ENCODE assay signal across 21 cellular contexts in the genomic region with DNA sequence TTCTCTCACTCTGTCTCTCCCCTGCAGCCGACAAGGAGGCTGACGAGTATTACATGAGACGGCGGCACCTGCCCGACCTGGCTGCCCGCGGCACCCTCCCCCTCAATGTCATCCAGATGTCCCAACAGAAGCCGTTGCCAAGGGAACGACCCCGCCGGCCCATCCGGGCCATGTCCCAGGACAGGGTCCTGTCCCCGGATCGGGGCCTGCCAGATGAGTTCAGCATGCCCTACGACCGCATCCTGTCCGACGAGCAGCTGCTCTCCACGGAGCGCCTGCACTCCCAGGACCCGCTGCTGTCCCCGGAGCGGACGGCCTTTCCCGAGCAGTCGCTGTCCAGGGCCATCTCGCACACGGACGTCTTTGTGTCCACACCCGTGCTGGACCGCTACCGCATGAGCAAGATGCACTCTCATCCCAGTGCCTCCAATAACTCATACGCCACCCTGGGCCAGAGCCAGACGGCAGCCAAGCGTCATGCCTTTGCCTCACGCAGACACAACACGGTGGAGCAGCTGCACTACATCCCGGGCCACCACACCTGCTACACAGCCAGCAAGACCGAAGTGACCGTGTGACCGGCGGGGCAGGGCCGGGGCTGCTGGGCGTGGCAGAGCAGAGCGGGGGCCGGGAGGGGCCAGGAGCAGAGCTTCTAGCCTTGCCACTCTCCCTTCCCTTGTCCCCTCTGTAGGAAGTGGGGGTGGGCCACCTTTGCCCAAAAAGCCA. TPM values are rescaled to one million over a fixed set of nuclear protein-coding genes. Genes with fewer than 3 reads are reported as not detected.
A peak's percentile ranks its signal among the peaks of the same experiment; 100 is the strongest.
DNase-seq lines count a peak whose midpoint lies in the region; ATAC-seq, FAIRE-seq and TF ChIP-seq lines count a peak whose summit lies in the region.
"Had no signal": no experiment of that assay in that cellular context is flagged by ENCODE, and none has a peak within 500 bp of the region (broad histone marks: within the 10 kb centered on the region; RNA-seq: fewer than 3 reads in every experiment).

No MANE protein-coding gene starts in this region.

- H3K9me3 ChIP-seq in lower lobe of right lung, result no peaks in the 10 kb centered on the region
- H3K9me3 ChIP-seq: A549 had no signal

- no peak for FAIRE-seq in urothelium cell line (lab: Jason Lieb, UNC)
- FAIRE-seq: A549, GM12878 had no signal

- H3K36me3 ChIP-seq in lower lobe of right lung, result no peaks in the 10 kb centered on the region

- peak; percentile 53 for DNase-seq in SHP77 (lab: John Stamatoyannopoulos, UW)
- no peak for DNase-seq in SHP77 treated with DMSO at 0.1 percent for 48 hours (lab: John Stamatoyannopoulos, UW)
- peak; percentile 48 for DNase-seq in lower lobe of right lung
- DNase-seq in urothelium cell line (ENCODE audit: low spot score), result peak; percentile 5
- DNase-seq in osteocyte (ENCODE audit: extremely low spot score, unreplicated experiment), result no peak
- no peak for DNase-seq in UCSD-AML1 (lab: John Stamatoyannopoulos, UW; ENCODE audit: unreplicated experiment)
- DNase-seq: AML-193; CD4-positive, alpha-beta T cell; DND-41; EL; GM23248 had no signal

- H3K27ac ChIP-seq in lower lobe of right lung, result no peak overlapping the region
- H3K27ac ChIP-seq: 22Rv1, A549, C4-2B, GM23248, HL-60 had no signal

- no peak overlapping the region for H3K4me3 ChIP-seq in lower lobe of right lung
- H3K4me3 ChIP-seq: A549, GM12878, GM23248 had no signal

- H3K4me1 ChIP-seq in lower lobe of right lung, result no peaks in the 10 kb centered on the region
- H3K4me1 ChIP-seq: A549 had no signal

- H3K9me3 Mint-ChIP-seq in osteocyte (ENCODE audit: unreplicated experiment), result peaks cover 40% of the 10 kb centered on the region

- no peak overlapping the region for H3K27ac Mint-ChIP-seq in osteocyte (ENCODE audit: unreplicated experiment)
- H3K27ac Mint-ChIP-seq: CD4-positive, alpha-beta T cell had no signal

- intact Hi-C loops in lower lobe of right lung (cut with DNase I), result no loop called here

- H3K27me3 Mint-ChIP-seq in osteocyte (ENCODE audit: unreplicated experiment), result no peaks in the 10 kb centered on the region
- H3K27me3 Mint-ChIP-seq: CD4-positive, alpha-beta T cell had no signal

- TF ChIP-seq CTCF in lower lobe of right lung (IDR thresholded peaks at IDR 0.05) (no peak), osteocyte (IDR thresholded peaks at IDR 0.05) (no peak)

- ATAC-seq in esophagus mucosa (peak; percentile 15), lower lobe of right lung (peak in 1 of 2 donors; percentile 20), HG03039 (IDR thresholded peaks at IDR 0.05; ENCODE audit: unreplicated experiment) (no peak)
- ATAC-seq: A549, GM12878, HCT116 had no signal

- no peaks in the 10 kb centered on the region for H3K36me3 Mint-ChIP-seq in osteocyte (ENCODE audit: unreplicated experiment)

- no peak overlapping the region for H3K4me3 Mint-ChIP-seq in osteocyte (ENCODE audit: unreplicated experiment)
- H3K4me3 Mint-ChIP-seq: CD4-positive, alpha-beta T cell had no signal

- no peaks in the 10 kb centered on the region for H3K27me3 ChIP-seq in lower lobe of right lung (ENCODE audit: low read depth)

- no peaks in the 10 kb centered on the region for H3K4me1 Mint-ChIP-seq in osteocyte (ENCODE audit: unreplicated experiment)

RNA-seq across cellular contexts. Expression of a gene that starts 40.4 kb away (rescaled TPM):
- total RNA-seq in esophagus mucosa (0.44 TPM), lower lobe of right lung (22.3 TPM), osteocyte (not detected in 2 replicates)
- total RNA-seq: CD4-positive, alpha-beta T cell; G401; GM23248; HT1080 had no signal

Comparison
In these comparisons a context has a peak if more than half of its experiments do, and no peak if none do; other contexts are left out.
1. DNase-seq: peak in SHP77 (2 of 2), lower lobe of right lung (single experiment) and urothelium cell line (single experiment); none in SHP77 treated with DMSO at 0.1 percent for 48 hours (single experiment), osteocyte (single experiment) and UCSD-AML1 (single experiment).
2. RNA of a gene that starts 40.4 kb away (total RNA-seq): 22.3 TPM in lower lobe of right lung (single experiment); 0.44 TPM in esophagus mucosa (single experiment) and not detected in osteocyte; every median in the first group is over 10 times any median in the second.